29 cellular contexts compared by ENCODE assay signal in genomic region chr9:37517977-37518376, GRCh38.
"Had no signal": no experiment of that assay in that cellular context is flagged by ENCODE, and none has a peak within 500 bp of the region (broad histone marks: within the 10 kb centered on the region; RNA-seq: fewer than 3 reads in every experiment).

No MANE protein-coding gene starts in this region.

- DNase-seq: activated CD4-positive, alpha-beta memory T cell treated with anti-CD3 and anti-CD28 coated beads, Interleukin-2, amount 10 ng/mL, durations not matched to agents 7 days and 5 days; activated CD4-positive, alpha-beta T cell treated with anti-CD3 and anti-CD28 coated beads for 1 hour; activated CD4-positive, alpha-beta T cell treated with anti-CD3 and anti-CD28 coated beads for 4 hours; activated CD4-positive, alpha-beta T cell treated with anti-CD3 and anti-CD28 coated beads, Interleukin-2, amount 10 ng/mL, durations not matched to agents 7 days and 5 days; activated CD4-positive, alpha-beta T cell treated with anti-CD3 and anti-CD28 coated beads, Interleukin-2, amount 50 U/mL, for 4 hours; activated CD8-positive, alpha-beta memory T cell treated with anti-CD3 and anti-CD28 coated beads, Interleukin-2, amount 50 U/mL, for 4 hours; activated effector memory CD4-positive, alpha-beta T cell treated with anti-CD3 and anti-CD28 coated beads, Interleukin-2, amount 50 U/mL, for 16 hours; activated naive CD4-positive, alpha-beta T cell treated with anti-CD3 and anti-CD28 coated beads for 36 hours; activated naive CD8-positive, alpha-beta T cell treated with anti-CD3 and anti-CD28 coated beads for 36 hours; activated naive CD8-positive, alpha-beta T cell treated with anti-CD3 and anti-CD28 coated beads, Interleukin-2, amount 50 U/mL, for 24 hours; activated T-cell treated with anti-CD3 and anti-CD28 coated beads, Interleukin-2, amount 50 U/mL, for 1 hour; activated T-cell treated with anti-CD3 and anti-CD28 coated beads, Interleukin-2, amount 50 U/mL, for 48 hours; amygdala; body of pancreas; caudate nucleus; colonic mucosa; effector CD8-positive, alpha-beta T cell; foreskin fibroblast; glutamatergic neuron; heart left ventricle; T-helper 2 cell had no signal

- FAIRE-seq: endometrium, frontal cortex had no signal

- H3K27me3 Mint-ChIP-seq: activated CD4-positive, alpha-beta memory T cell treated with anti-CD3 and anti-CD28 coated beads, Interleukin-2, amount 10 ng/mL, durations not matched to agents 7 days and 5 days; activated CD4-positive, alpha-beta T cell treated with anti-CD3 and anti-CD28 coated beads, Interleukin-2, amount 10 ng/mL, durations not matched to agents 7 days and 5 days; activated naive CD4-positive, alpha-beta T cell treated with anti-CD3 and anti-CD28 coated beads, Interleukin-2, amount 50 U/mL, for 24 hours; activated naive CD8-positive, alpha-beta T cell treated with anti-CD3 and anti-CD28 coated beads for 36 hours; activated naive CD8-positive, alpha-beta T cell treated with anti-CD3 and anti-CD28 coated beads, Interleukin-2, amount 50 U/mL, for 24 hours had no signal

- H3K36me3 ChIP-seq: colonic mucosa had no signal

- H3K27ac ChIP-seq: adrenal gland, body of pancreas, colonic mucosa, heart left ventricle had no signal

- H3K4me1 Mint-ChIP-seq: activated naive CD4-positive, alpha-beta T cell treated with anti-CD3 and anti-CD28 coated beads, Interleukin-2, amount 50 U/mL, for 24 hours; activated naive CD8-positive, alpha-beta T cell treated with anti-CD3 and anti-CD28 coated beads for 36 hours; activated naive CD8-positive, alpha-beta T cell treated with anti-CD3 and anti-CD28 coated beads, Interleukin-2, amount 50 U/mL, for 24 hours had no signal

- H3K4me3 ChIP-seq: adrenal gland, body of pancreas, colonic mucosa, heart left ventricle had no signal

- H3K9me3 Mint-ChIP-seq: activated CD4-positive, alpha-beta memory T cell treated with anti-CD3 and anti-CD28 coated beads, Interleukin-2, amount 10 ng/mL, durations not matched to agents 7 days and 5 days; activated CD4-positive, alpha-beta T cell treated with anti-CD3 and anti-CD28 coated beads, Interleukin-2, amount 10 ng/mL, durations not matched to agents 7 days and 5 days; activated naive CD4-positive, alpha-beta T cell treated with anti-CD3 and anti-CD28 coated beads for 36 hours; activated naive CD4-positive, alpha-beta T cell treated with anti-CD3 and anti-CD28 coated beads, Interleukin-2, amount 50 U/mL, for 24 hours; activated naive CD8-positive, alpha-beta T cell treated with anti-CD3 and anti-CD28 coated beads for 36 hours; activated naive CD8-positive, alpha-beta T cell treated with anti-CD3 and anti-CD28 coated beads, Interleukin-2, amount 50 U/mL, for 24 hours; activated T-helper 1 cell treated with anti-CD3 and anti-CD28 coated beads, Interleukin-12 subunit alpha, Interleukin-12 subunit beta, Interleukin-2, Interleukin-4 antibody, amounts not matched to agents 30 ng/mL and 10 ng/mL and 1 ng/mL, durations not matched to agents 14 hours and 24 hours and 36 hours; activated T-helper 2 cell treated with anti-CD3 and anti-CD28 coated beads, Interferon-gamma antibody, Interleukin-2, Interleukin-4, amounts not matched to agents 10 μg/mL and 5 μg/mL and 100 μg/mL, durations not matched to agents 14 hours and 24 hours and 36 hours; WTC11 had no signal

- ATAC-seq: activated naive CD8-positive, alpha-beta T cell treated with anti-CD3 and anti-CD28 coated beads, Interleukin-2, amount 50 U/mL, for 24 hours; body of pancreas; esophagus mucosa; WTC11 had no signal

- H3K4me1 ChIP-seq: body of pancreas, colonic mucosa, heart left ventricle had no signal

- H3K27me3 ChIP-seq: adrenal gland, body of pancreas, colonic mucosa, heart left ventricle had no signal

- H3K9me3 ChIP-seq: adrenal gland, body of pancreas, colonic mucosa, heart left ventricle had no signal

- H3K4me3 Mint-ChIP-seq: activated CD4-positive, alpha-beta memory T cell treated with anti-CD3 and anti-CD28 coated beads, Interleukin-2, amount 10 ng/mL, durations not matched to agents 7 days and 5 days; activated CD4-positive, alpha-beta T cell treated with anti-CD3 and anti-CD28 coated beads, Interleukin-2, amount 10 ng/mL, durations not matched to agents 7 days and 5 days; activated naive CD4-positive, alpha-beta T cell treated with anti-CD3 and anti-CD28 coated beads for 36 hours; activated naive CD4-positive, alpha-beta T cell treated with anti-CD3 and anti-CD28 coated beads, Interleukin-2, amount 50 U/mL, for 24 hours; activated naive CD8-positive, alpha-beta T cell treated with anti-CD3 and anti-CD28 coated beads for 36 hours; activated naive CD8-positive, alpha-beta T cell treated with anti-CD3 and anti-CD28 coated beads, Interleukin-2, amount 50 U/mL, for 24 hours; activated T-helper 1 cell treated with anti-CD3 and anti-CD28 coated beads, Interleukin-12 subunit alpha, Interleukin-12 subunit beta, Interleukin-2, Interleukin-4 antibody, amounts not matched to agents 30 ng/mL and 10 ng/mL and 1 ng/mL, durations not matched to agents 14 hours and 24 hours and 36 hours; WTC11 had no signal

- H3K27ac Mint-ChIP-seq: activated CD4-positive, alpha-beta memory T cell treated with anti-CD3 and anti-CD28 coated beads, Interleukin-2, amount 10 ng/mL, durations not matched to agents 7 days and 5 days; activated CD4-positive, alpha-beta T cell treated with anti-CD3 and anti-CD28 coated beads, Interleukin-2, amount 10 ng/mL, durations not matched to agents 7 days and 5 days; activated naive CD4-positive, alpha-beta T cell treated with anti-CD3 and anti-CD28 coated beads for 36 hours; activated naive CD4-positive, alpha-beta T cell treated with anti-CD3 and anti-CD28 coated beads, Interleukin-2, amount 50 U/mL, for 24 hours; activated naive CD8-positive, alpha-beta T cell treated with anti-CD3 and anti-CD28 coated beads for 36 hours; activated naive CD8-positive, alpha-beta T cell treated with anti-CD3 and anti-CD28 coated beads, Interleukin-2, amount 50 U/mL, for 24 hours; activated T-helper 1 cell treated with anti-CD3 and anti-CD28 coated beads, Interleukin-12 subunit alpha, Interleukin-12 subunit beta, Interleukin-2, Interleukin-4 antibody, amounts not matched to agents 30 ng/mL and 10 ng/mL and 1 ng/mL, durations not matched to agents 14 hours and 24 hours and 36 hours; activated T-helper 2 cell treated with anti-CD3 and anti-CD28 coated beads, Interferon-gamma antibody, Interleukin-2, Interleukin-4, amounts not matched to agents 10 μg/mL and 5 μg/mL and 100 μg/mL, durations not matched to agents 14 hours and 24 hours and 36 hours; WTC11 had no signal
